Comparison of ENCODE assay signal across 9 cellular contexts in the genomic region with DNA sequence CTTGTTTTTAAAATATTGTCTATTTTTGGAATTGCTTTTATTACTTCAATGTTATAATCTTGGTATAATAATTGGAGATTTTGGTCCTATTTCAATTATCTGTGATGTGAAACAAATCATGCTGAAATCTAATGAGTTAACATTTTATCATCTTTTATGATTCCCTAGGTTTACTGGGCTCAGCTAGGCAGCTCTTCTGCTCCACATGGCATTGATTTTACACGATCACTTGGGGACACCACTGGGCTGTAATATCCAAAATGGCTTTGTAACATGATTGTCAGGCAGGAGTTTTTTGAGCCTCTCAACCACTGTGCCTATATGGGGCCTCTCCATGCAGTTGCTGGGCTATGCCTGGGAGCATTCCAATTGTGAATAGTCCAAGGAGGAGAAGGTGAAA.
"Had no signal": no experiment of that assay in that cellular context is flagged by ENCODE, and none has a peak within 500 bp of the region (broad histone marks: within the 10 kb centered on the region; RNA-seq: fewer than 3 reads in every experiment).

No MANE protein-coding gene starts in this region.

- H3K4me1 ChIP-seq: HAP-1 had no signal

- FAIRE-seq: H1 had no signal

- H3K9me3 ChIP-seq: HAP-1 had no signal

- H2AFZ ChIP-seq: GM23248 had no signal

- H3K36me3 ChIP-seq: HAP-1 had no signal

- H3K27ac Mint-ChIP-seq: HFFc6 had no signal

- H3K27ac ChIP-seq: GM23248 had no signal

- ATAC-seq: HCT116 had no signal

- H3K4me3 Mint-ChIP-seq: H9, HFFc6 had no signal

- H3K9ac ChIP-seq: GM23248 had no signal

- H3K4me3 ChIP-seq: GM23248, HAP-1 had no signal

- DNase-seq: GM23248, GOT3, H7, H9, HCEC 1CT, HFFc6 had no signal
